ENCODE assay signal across 18 cellular contexts in the genomic region with DNA sequence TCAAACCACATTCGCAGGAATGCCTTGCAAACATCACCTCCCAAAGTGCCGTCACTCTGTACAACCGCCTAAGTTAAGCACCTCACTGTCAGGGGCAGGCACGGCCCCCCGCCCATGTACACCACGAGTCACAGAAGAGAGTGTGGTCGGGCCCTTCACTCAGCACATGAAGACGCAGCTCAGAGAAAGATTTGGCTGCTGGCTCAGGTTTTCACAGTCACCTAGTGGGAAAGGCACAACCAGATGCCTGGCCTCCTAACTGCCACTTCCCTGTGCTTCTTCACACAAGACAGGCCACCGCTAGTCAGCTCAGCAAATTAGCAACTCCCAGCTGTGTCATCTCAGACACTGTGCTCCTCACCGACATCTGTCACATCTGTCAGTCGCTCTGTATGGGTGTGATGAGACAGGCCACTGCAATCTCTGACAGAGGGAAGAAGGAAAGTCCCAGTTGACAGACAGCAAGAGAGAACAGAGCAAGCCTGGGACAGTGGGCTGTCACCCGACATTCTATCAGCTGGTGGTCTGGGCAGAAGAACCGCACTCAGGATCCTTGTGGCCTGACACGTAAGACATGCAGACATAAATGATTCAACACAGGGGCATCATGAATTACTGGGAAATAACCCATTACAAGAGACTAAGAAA.
A peak's percentile ranks its signal among the peaks of the same experiment; 100 is the strongest.
DNase-seq lines count a peak whose midpoint lies in the region; ATAC-seq and TF ChIP-seq lines count a peak whose summit lies in the region.
"Had no signal": no experiment of that assay in that cellular context is flagged by ENCODE, and none has a peak within 500 bp of the region (broad histone marks: within the 10 kb centered on the region; RNA-seq: fewer than 3 reads in every experiment).

No MANE protein-coding gene starts in this region.

- intact Hi-C loops in activated CD4-positive, alpha-beta T cell treated with anti-CD3 and anti-CD28 coated beads, Interleukin-2, amount 10 ng/mL, durations not matched to agents 24 days and 14 days (cut with micrococcal nuclease), result no loop called here
- intact Hi-C loops in left colon (cut with DNase I, micrococcal nuclease), result no loop called here

- no peaks in the 10 kb centered on the region for H3K4me1 Mint-ChIP-seq in activated CD4-positive, alpha-beta T cell treated with anti-CD3 and anti-CD28 coated beads, Interleukin-2, amount 10 ng/mL, durations not matched to agents 24 days and 14 days
- H3K4me1 Mint-ChIP-seq in stimulated activated naive CD8-positive, alpha-beta T cell treated with anti-CD3 and anti-CD28 coated beads, Interleukin-15, amount 100 ng/mL, for 72 hours, result no peaks in the 10 kb centered on the region
- H3K4me1 Mint-ChIP-seq: mesothelial cell of epicardium had no signal

- no peaks in the 10 kb centered on the region for H3K4me1 ChIP-seq in BE2C
- H3K4me1 ChIP-seq: tibial artery had no signal

- H3K36me3 ChIP-seq in BE2C, result no peaks in the 10 kb centered on the region
- H3K36me3 ChIP-seq: MG63, tibial artery had no signal

- H3K36me3 Mint-ChIP-seq in activated CD4-positive, alpha-beta T cell treated with anti-CD3 and anti-CD28 coated beads, Interleukin-2, amount 10 ng/mL, durations not matched to agents 24 days and 14 days (ENCODE audit: low read depth), result no peaks in the 10 kb centered on the region
- H3K36me3 Mint-ChIP-seq: activated naive CD8-positive, alpha-beta T cell; mesothelial cell of epicardium had no signal

- peak; percentile 50 for DNase-seq in activated CD4-positive, alpha-beta T cell treated with anti-CD3 and anti-CD28 coated beads, Interleukin-2, amount 10 ng/mL, durations not matched to agents 24 days and 14 days
- no peak for DNase-seq in activated CD4-positive, alpha-beta T cell treated with anti-CD3 and anti-CD28 coated beads, Interleukin-2, amount 50 U/mL, for 1 hour
- DNase-seq in stimulated activated naive CD8-positive, alpha-beta T cell treated with anti-CD3 and anti-CD28 coated beads, Interleukin-15, amount 100 ng/mL, for 72 hours, result no peak
- DNase-seq in left colon (no peak), BE2C (no peak)
- DNase-seq in NK-92 treated with Interleukin-12 subunit alpha and Interleukin-12 subunit beta, amount 100 ng/mL, for 24 hours (lab: John Stamatoyannopoulos, UW), result no peak
- DNase-seq: ACHN; MG63; NCI-H2107; occipital lobe; Right ventricle myocardium superior; stimulated activated CD4-positive, alpha-beta T cell treated with anti-CD3 and anti-CD28 coated beads, Interleukin-4, amount 100 ng/mL, for 1 hour; stimulated activated CD8-positive, alpha-beta memory T cell treated with anti-CD3 and anti-CD28 coated beads, Interleukin-4, amount 100 ng/mL, for 48 hours; tibial artery had no signal

- H3K27ac Mint-ChIP-seq in activated CD4-positive, alpha-beta T cell treated with anti-CD3 and anti-CD28 coated beads, Interleukin-2, amount 10 ng/mL, durations not matched to agents 24 days and 14 days, result no peak overlapping the region
- H3K27ac Mint-ChIP-seq in stimulated activated naive CD8-positive, alpha-beta T cell treated with anti-CD3 and anti-CD28 coated beads, Interleukin-15, amount 100 ng/mL, for 72 hours, result no peak overlapping the region
- H3K27ac Mint-ChIP-seq: activated naive CD8-positive, alpha-beta T cell; mesothelial cell of epicardium had no signal

- TF ChIP-seq CTCF in BE2C (IDR thresholded peaks at IDR 0.05; ENCODE audit: low read depth, low read length), result no peak

- H3K27me3 ChIP-seq in BE2C, result no peaks in the 10 kb centered on the region
- H3K27me3 ChIP-seq: MG63, tibial artery had no signal

- no peaks in the 10 kb centered on the region for H3K9me3 Mint-ChIP-seq in activated CD4-positive, alpha-beta T cell treated with anti-CD3 and anti-CD28 coated beads, Interleukin-2, amount 10 ng/mL, durations not matched to agents 24 days and 14 days
- H3K9me3 Mint-ChIP-seq in stimulated activated naive CD8-positive, alpha-beta T cell treated with anti-CD3 and anti-CD28 coated beads, Interleukin-15, amount 100 ng/mL, for 72 hours, result no peaks in the 10 kb centered on the region
- H3K9me3 Mint-ChIP-seq: mesothelial cell of epicardium had no signal

- H3K27me3 Mint-ChIP-seq in activated CD4-positive, alpha-beta T cell treated with anti-CD3 and anti-CD28 coated beads, Interleukin-2, amount 10 ng/mL, durations not matched to agents 24 days and 14 days, result peaks cover 4% of the 10 kb centered on the region
- H3K27me3 Mint-ChIP-seq in stimulated activated naive CD8-positive, alpha-beta T cell treated with anti-CD3 and anti-CD28 coated beads, Interleukin-15, amount 100 ng/mL, for 72 hours, result no peaks in the 10 kb centered on the region
- H3K27me3 Mint-ChIP-seq: activated naive CD8-positive, alpha-beta T cell had no signal

- ATAC-seq in HG03442 (IDR thresholded peaks at IDR 0.05; ENCODE audit: unreplicated experiment), result peak; percentile 70
- ATAC-seq in esophagus mucosa, result peak; percentile 40
- peak; percentile 18 for ATAC-seq in stimulated activated naive CD8-positive, alpha-beta T cell treated with anti-CD3 and anti-CD28 coated beads, Interleukin-15, amount 100 ng/mL, for 72 hours
- no peak for ATAC-seq in left colon

- no peaks in the 10 kb centered on the region for H3K9me3 ChIP-seq in BE2C
- H3K9me3 ChIP-seq: MG63, tibial artery had no signal

- H3K4me3 Mint-ChIP-seq in activated CD4-positive, alpha-beta T cell treated with anti-CD3 and anti-CD28 coated beads, Interleukin-2, amount 10 ng/mL, durations not matched to agents 24 days and 14 days, result no peak overlapping the region
- no peak overlapping the region for H3K4me3 Mint-ChIP-seq in stimulated activated naive CD8-positive, alpha-beta T cell treated with anti-CD3 and anti-CD28 coated beads, Interleukin-15, amount 100 ng/mL, for 72 hours
- H3K4me3 Mint-ChIP-seq: activated naive CD8-positive, alpha-beta T cell; mesothelial cell of epicardium had no signal

- no peak overlapping the region for H3K4me3 ChIP-seq in BE2C (ENCODE audit: low read depth, low read length)
- H3K4me3 ChIP-seq: MG63, tibial artery had no signal
